10 cellular contexts compared by ENCODE assay signal in genomic region chr15:45185903-45186770, GRCh38. TPM values are rescaled to one million over a fixed set of nuclear protein-coding genes. Genes with fewer than 3 reads are reported as not detected.
DNase-seq lines count a peak whose midpoint lies in the region; ATAC-seq and TF ChIP-seq lines count a peak whose summit lies in the region.
"Had no signal": no experiment of that assay in that cellular context is flagged by ENCODE, and none has a peak within 500 bp of the region (broad histone marks: within the 10 kb centered on the region; RNA-seq: fewer than 3 reads in every experiment).

No MANE protein-coding gene starts in this region.

- H3K79me2 ChIP-seq in OCI-LY7 (ENCODE audit: insufficient read depth, low read depth, low read length) = no peaks in the 10 kb centered on the region

- CTCF ChIA-PET in OCI-LY7 (lab: Charles Lee; ENCODE audit: unreplicated experiment) = no interaction called here

- peak overlapping the region; percentile 59 to 64 for H3K4me3 ChIP-seq in muscle layer of duodenum (ENCODE audit: low read depth in 1 of 2, low read length in 2 of 2)
- peak overlapping the region; percentile 56 to 97 for H3K4me3 ChIP-seq in uterus
- H3K4me3 ChIP-seq in OCI-LY7 (ENCODE audit: low read depth, low read length, poor library complexity, severe bottlenecking) = no peak overlapping the region

- H3K27me3 Mint-ChIP-seq in chondrocyte (ENCODE audit: low read depth) = no peaks in the 10 kb centered on the region

- DNase-seq in activated effector memory CD4-positive, alpha-beta T cell treated with anti-CD3 and anti-CD28 coated beads, Interleukin-2, amount 50 U/mL, for 16 hours = peak; percentile 37
- no peak for DNase-seq in activated effector memory CD4-positive, alpha-beta T cell treated with Interleukin-2 at 50 U/mL for 16 hours
- DNase-seq in chondrocyte (ENCODE audit: low spot score) (no peak), uterus (no peak), SW480 (ENCODE audit: low spot score) (no peak), OCI-LY7 (ENCODE audit: low spot score) (no peak)
- DNase-seq: SHP77; stimulated activated CD4-positive, alpha-beta T cell treated with anti-CD3 and anti-CD28 coated beads, Interleukin-4, amount 100 ng/mL, for 4 hours had no signal

- H3K36me3 Mint-ChIP-seq in chondrocyte (ENCODE audit: low read depth) = no peaks in the 10 kb centered on the region

- intact Hi-C loops in uterus (cut with DNase I; ENCODE audit: low total_unique reads) = no loop called here
- intact Hi-C loops in OCI-LY7 (cut with micrococcal nuclease; ENCODE audit: unreplicated experiment) = no loop called here

- peaks cover 31% of the 10 kb centered on the region for H3K4me1 Mint-ChIP-seq in chondrocyte (ENCODE audit: low read depth)

- TF ChIP-seq CTCF in chondrocyte (IDR thresholded peaks at IDR 0.05) (no peak), uterus (IDR thresholded peaks at IDR 0.05) (no peak), OCI-LY7 (conservative IDR thresholded peaks at IDR 0.05; ENCODE audit: low read length) (no peak)

- peak overlapping the region; percentile 39 for H3K27ac ChIP-seq in muscle layer of duodenum (ENCODE audit: low read length)
- H3K27ac ChIP-seq in uterus = peak overlapping the region; percentile 86 to 98
- H3K27ac ChIP-seq in OCI-LY7 (ENCODE audit: low read depth, low read length, poor library complexity, severe bottlenecking) = no peak overlapping the region

- no peaks in the 10 kb centered on the region for H3K9me3 Mint-ChIP-seq in chondrocyte (ENCODE audit: low read depth)

- no peak overlapping the region for H3K4me2 ChIP-seq in OCI-LY7 (ENCODE audit: low read length)

- no peaks in the 10 kb centered on the region for H3K9me2 ChIP-seq in OCI-LY7 (ENCODE audit: insufficient read depth, low read length)

- H4K20me1 ChIP-seq in OCI-LY7 (ENCODE audit: insufficient read depth, low read length) = no peaks in the 10 kb centered on the region

- H3K27me3 ChIP-seq in muscle layer of duodenum (ENCODE audit: low read depth, low read length) = no peaks in the 10 kb centered on the region
- H3K27me3 ChIP-seq in uterus = no peaks in the 10 kb centered on the region

- H3K4me3 Mint-ChIP-seq in chondrocyte (ENCODE audit: unreplicated experiment) = peak overlapping the region; percentile 75

- TF ChIP-seq POLR2A in uterus (IDR thresholded peaks at IDR 0.05) = no peak

- BruUV-seq in OCI-LY7 (replicated peaks; lab: Mats Ljungman, UMichigan) = no TSS peak

- H3K4me1 ChIP-seq in muscle layer of duodenum (ENCODE audit: control insufficient read depth in 1 of 2, insufficient read depth in 2 of 2, low read length in 2 of 2) = peaks cover 0 to 6% of the 10 kb centered on the region in 2 donors
- H3K4me1 ChIP-seq in uterus = no peaks in the 10 kb centered on the region
- H3K4me1 ChIP-seq in OCI-LY7 (ENCODE audit: insufficient read depth, low read length, poor library complexity, severe bottlenecking) = peaks cover 11% of the 10 kb centered on the region

- H3K27ac Mint-ChIP-seq in chondrocyte (ENCODE audit: unreplicated experiment) = peak overlapping the region; percentile 69

- no peak overlapping the region for H2AFZ ChIP-seq in OCI-LY7 (ENCODE audit: low read length)

- POLR2A ChIA-PET in OCI-LY7 (lab: Charles Lee) = interaction anchor here (0.5 kb wide), 1 partner anchor 62 kb away, joined by 3 read pairs; no protein-coding TSS in a partner anchor

- H3K9me3 ChIP-seq in muscle layer of duodenum (ENCODE audit: control insufficient read depth in 1 of 2, low read length in 2 of 2) (no peaks in the 10 kb centered on the region), uterus (no peaks in the 10 kb centered on the region), OCI-LY7 (ENCODE audit: low read length) (no peaks in the 10 kb centered on the region)

- H3K36me3 ChIP-seq in muscle layer of duodenum (ENCODE audit: control insufficient read depth in 1 of 2, insufficient read depth in 2 of 2, low read length in 2 of 2) (no peaks in the 10 kb centered on the region), uterus (no peaks in the 10 kb centered on the region), OCI-LY7 (ENCODE audit: insufficient read depth, low read length) (no peaks in the 10 kb centered on the region)

- no peak for ATAC-seq in GM18502 (IDR thresholded peaks at IDR 0.05; ENCODE audit: poor library complexity, unreplicated experiment)

RNA-seq across cellular contexts. Expression of gene SHF, which starts 1.6 kb away (rescaled TPM):
- 4.9 to 7.0 TPM (median 5.1 TPM) in 3 replicates for total RNA-seq in chondrocyte
- 10 to 100 TPM in 3 of 4 donors, 1 to 10 TPM in 1; 1.5 to 37.5 (median 24.1) TPM for total RNA-seq in uterus
- 2.3 and 5.7 TPM in 2 replicates for total RNA-seq in OCI-LY7 (2014; rRNA removed; shearing (Covaris generic))
- total RNA-seq in OCI-LY7 (2022) = 2.5 and 3.2 TPM in 2 replicates

RNA-seq across cellular contexts. Expression of gene DUOX1, which starts 56.3 kb away (rescaled TPM):
- 0.21 TPM in 1 of 3 replicates, not detected in the others for total RNA-seq in chondrocyte
- 1 to 10 TPM in 1 of 4 donors, under 1 TPM in 2, not detected in 1; 0.24 to 1.3 (median 0.26) TPM for total RNA-seq in uterus
- total RNA-seq in OCI-LY7 (2014; rRNA removed; shearing (Covaris generic)) = not detected in 2 replicates
- total RNA-seq in OCI-LY7 (2022) = not detected in 2 replicates

RNA-seq across cellular contexts. Expression of gene DUOXA1, which starts 56.5 kb away (rescaled TPM):
- total RNA-seq in chondrocyte = 0.47 to 0.82 TPM (median 0.64 TPM) in 3 replicates
- 1 to 10 TPM in 2 of 4 donors, not detected in 2; 1.4 to 2.5 TPM for total RNA-seq in uterus
- total RNA-seq in OCI-LY7 (2014; rRNA removed; shearing (Covaris generic)) = not detected in 2 replicates
- not detected in 2 replicates for total RNA-seq in OCI-LY7 (2022)
